Comparison of ENCODE assay signal across 7 cellular contexts in genomic region chr7:121530251-121531174, GRCh38.
DNase-seq lines count a peak whose midpoint lies in the region; ATAC-seq and TF ChIP-seq lines count a peak whose summit lies in the region.

No MANE protein-coding gene starts in this region.

- no peaks in the 10 kb centered on the region for H3K9me3 ChIP-seq in mucosa of rectum (ENCODE audit: control insufficient read depth in 2 of 2, low read length in 2 of 2)
- no peaks in the 10 kb centered on the region for H3K9me3 ChIP-seq in upper lobe of right lung

- peaks cover 0 to 2% of the 10 kb centered on the region in 2 donors for H3K4me1 ChIP-seq in mucosa of rectum (ENCODE audit: control insufficient read depth in 2 of 2, insufficient read depth in 2 of 2, low read length in 2 of 2)
- H3K4me1 ChIP-seq in upper lobe of right lung = no peaks in the 10 kb centered on the region

- H3K27me3 ChIP-seq in mucosa of rectum (ENCODE audit: control insufficient read depth in 2 of 2, insufficient read depth in 2 of 2, low read length in 2 of 2) = no peaks in the 10 kb centered on the region
- no peaks in the 10 kb centered on the region for H3K27me3 ChIP-seq in upper lobe of right lung

- intact Hi-C loops in upper lobe of right lung (cut with DNase I) = no loop called here

- no peak overlapping the region for H3K9ac ChIP-seq in mucosa of rectum (ENCODE audit: low read depth in 1 of 2, low read length in 2 of 2)

- H3K4me3 ChIP-seq in mucosa of rectum (ENCODE audit: low read length in 2 of 2) (no peak overlapping the region), upper lobe of right lung (no peak overlapping the region)

- H3K27ac ChIP-seq in mucosa of rectum (ENCODE audit: low read depth in 2 of 2, low read length in 2 of 2) (peak overlapping the region; percentile 26 to 38), upper lobe of right lung (no peak overlapping the region)

- H3K36me3 ChIP-seq in mucosa of rectum (ENCODE audit: control insufficient read depth in 2 of 2, insufficient read depth in 2 of 2, low read length in 2 of 2) (no peaks in the 10 kb centered on the region), upper lobe of right lung (no peaks in the 10 kb centered on the region)

- ATAC-seq in GM18868 (IDR thresholded peaks at IDR 0.05; ENCODE audit: unreplicated experiment) (peak; percentile 99), HG02840 (IDR thresholded peaks at IDR 0.05; ENCODE audit: low FRiP score, unreplicated experiment) (peak; percentile 100), upper lobe of right lung (peak; percentile 78)

- no peak for TF ChIP-seq CTCF in upper lobe of right lung (IDR thresholded peaks at IDR 0.05)

- DNase-seq in astrocyte of the hippocampus (ENCODE audit: low read depth, low spot score) (peak; percentile 98), upper lobe of right lung (no peak), NCI-H1436 treated with DMSO at 0.1 percent for 48 hours (lab: John Stamatoyannopoulos, UW) (no peak)

TF ChIP-seq in PFSK-1, 5 proteins besides CTCF, POLR2A, EP300 and RAD21:
- TF ChIP-seq REST (IDR thresholded peaks at IDR 0.05; ENCODE audit: insufficient read depth in 1 of 2, low read depth in 2 of 2, low read length in 2 of 2) (no peak), POLR2AphosphoS5 (IDR thresholded peaks at IDR 0.05; ENCODE audit: low read depth, low read length) (no peak), FOXP2 (optimal IDR thresholded peaks at IDR 0.05; ENCODE audit: borderline replicate concordance, extremely low read depth, extremely low read length, insufficient read depth) (peak; percentile 87)
TF ChIP-seq in PFSK-1: peak in this region for 1.
